Comparison of ENCODE assay signal across 22 cellular contexts in the genomic region with DNA sequence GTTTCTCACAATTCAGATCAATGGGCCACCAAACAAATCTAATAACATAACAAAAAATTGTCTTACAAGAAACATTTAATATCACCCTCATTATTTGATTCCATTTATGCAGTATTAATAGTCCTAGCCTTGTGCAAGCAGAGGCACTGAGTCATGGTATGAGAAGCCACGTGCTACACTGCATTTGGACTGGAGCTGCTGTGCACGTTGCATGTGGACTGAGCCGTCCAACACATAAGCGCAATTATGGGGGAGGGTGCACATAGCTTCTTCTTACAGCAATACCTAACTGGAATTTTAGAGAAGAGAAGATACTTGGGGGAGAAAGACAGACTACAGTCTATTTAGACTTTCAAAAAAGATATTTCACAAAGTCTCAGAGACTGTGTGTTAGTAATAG.
"Had no signal": no experiment of that assay in that cellular context is flagged by ENCODE, and none has a peak within 500 bp of the region (broad histone marks: within the 10 kb centered on the region; RNA-seq: fewer than 3 reads in every experiment).

No MANE protein-coding gene starts in this region.

- H3K4me1 Mint-ChIP-seq: activated CD4-positive, alpha-beta T cell treated with anti-CD3 and anti-CD28 coated beads for 36 hours; stimulated activated memory B cell treated with anti-CD40 and anti-IgM and Interleukin-4, amounts not matched to agents 10 μg/mL and 1 μg/mL and 100 μg/mL, for 72 hours; WTC11 had no signal

- H3K9me3 Mint-ChIP-seq: activated naive CD4-positive, alpha-beta T cell treated with anti-CD3 and anti-CD28 coated beads, Interleukin-2, amount 50 U/mL, for 72 hours; activated T-helper 1 cell treated with anti-CD3 and anti-CD28 coated beads, Interleukin-12 subunit alpha, Interleukin-12 subunit beta, Interleukin-2, Interleukin-4 antibody, amounts not matched to agents 30 ng/mL and 10 ng/mL and 1 ng/mL, durations not matched to agents 14 hours and 24 hours and 36 hours; effector memory CD8-positive, alpha-beta T cell; stimulated activated memory B cell treated with anti-CD40 and anti-IgM and Interleukin-4, amounts not matched to agents 10 μg/mL and 1 μg/mL and 100 μg/mL, for 72 hours had no signal

- H3K4me3 Mint-ChIP-seq: activated CD4-positive, alpha-beta T cell treated with anti-CD3 and anti-CD28 coated beads for 36 hours; activated T-helper 1 cell treated with anti-CD3 and anti-CD28 coated beads, Interleukin-12 subunit alpha, Interleukin-12 subunit beta, Interleukin-2, Interleukin-4 antibody, amounts not matched to agents 30 ng/mL and 10 ng/mL and 1 ng/mL, durations not matched to agents 14 hours and 24 hours and 36 hours; effector memory CD8-positive, alpha-beta T cell; mesothelial cell of epicardium; nephron; stimulated activated memory B cell treated with anti-CD40 and anti-IgM and Interleukin-4, amounts not matched to agents 10 μg/mL and 1 μg/mL and 100 μg/mL, for 72 hours; type B pancreatic cell; WTC11 had no signal

- H3K9ac ChIP-seq: parathyroid adenoma had no signal

- H3K79me2 ChIP-seq: parathyroid adenoma had no signal

- H3K27ac ChIP-seq: adrenal gland, cardiac muscle cell, parathyroid adenoma, sigmoid colon, spleen, testis had no signal

- H3K4me1 ChIP-seq: adrenal gland, parathyroid adenoma, sigmoid colon, spleen, testis had no signal

- DNase-seq: activated CD4-positive, alpha-beta T cell treated with anti-CD3 and anti-CD28 coated beads for 36 hours; activated CD4-positive, alpha-beta T cell treated with anti-CD3 and anti-CD28 coated beads, Interleukin-2, amount 50 U/mL, for 48 hours; activated gamma-delta T cell treated with Interleukin-2 at 50 U/mL for 16 hours; activated T-cell treated with anti-CD3 and anti-CD28 coated beads for 4 hours; effector memory CD8-positive, alpha-beta T cell; foreskin melanocyte; hypothalamus; sigmoid colon; spleen; stimulated activated CD4-positive, alpha-beta T cell treated with anti-CD3 and anti-CD28 coated beads, Interleukin-4, amount 100 ng/mL, for 4 hours; testis had no signal

- H3K36me3 Mint-ChIP-seq: activated naive CD4-positive, alpha-beta T cell treated with anti-CD3 and anti-CD28 coated beads, Interleukin-2, amount 50 U/mL, for 72 hours; mesothelial cell of epicardium; stimulated activated memory B cell treated with anti-CD40 and anti-IgM and Interleukin-4, amounts not matched to agents 10 μg/mL and 1 μg/mL and 100 μg/mL, for 72 hours; type B pancreatic cell; WTC11 had no signal

- H3K27me3 Mint-ChIP-seq: effector memory CD8-positive, alpha-beta T cell; type B pancreatic cell had no signal

- ATAC-seq: activated CD4-positive, alpha-beta T cell treated with anti-CD3 and anti-CD28 coated beads for 36 hours; activated naive CD4-positive, alpha-beta T cell treated with anti-CD3 and anti-CD28 coated beads, Interleukin-2, amount 50 U/mL, for 72 hours; effector memory CD8-positive, alpha-beta T cell; stimulated activated memory B cell treated with anti-CD40 and anti-IgM and Interleukin-4, amounts not matched to agents 10 μg/mL and 1 μg/mL and 100 μg/mL, for 72 hours; WTC11 had no signal

- H3K27me3 ChIP-seq: adrenal gland, cardiac muscle cell, sigmoid colon, spleen, testis had no signal

- H3K27ac Mint-ChIP-seq: activated CD4-positive, alpha-beta T cell treated with anti-CD3 and anti-CD28 coated beads for 36 hours; activated naive CD4-positive, alpha-beta T cell treated with anti-CD3 and anti-CD28 coated beads, Interleukin-2, amount 50 U/mL, for 72 hours; activated T-helper 1 cell treated with anti-CD3 and anti-CD28 coated beads, Interleukin-12 subunit alpha, Interleukin-12 subunit beta, Interleukin-2, Interleukin-4 antibody, amounts not matched to agents 30 ng/mL and 10 ng/mL and 1 ng/mL, durations not matched to agents 14 hours and 24 hours and 36 hours; mesothelial cell of epicardium; nephron; stimulated activated memory B cell treated with anti-CD40 and anti-IgM and Interleukin-4, amounts not matched to agents 10 μg/mL and 1 μg/mL and 100 μg/mL, for 72 hours; type B pancreatic cell; WTC11 had no signal

- H3K36me3 ChIP-seq: adrenal gland, cardiac muscle cell, sigmoid colon, spleen had no signal

- H3K4me3 ChIP-seq: adrenal gland, cardiac muscle cell, lung, sigmoid colon, spleen, testis had no signal
